ENCODE assay signal across 8 cellular contexts in genomic region chr12:64609543-64610091, GRCh38. TPM values are rescaled to one million over a fixed set of nuclear protein-coding genes. Genes with fewer than 3 reads are reported as not detected.
A peak's percentile ranks its signal among the peaks of the same experiment; 100 is the strongest.
DNase-seq lines count a peak whose midpoint lies in the region; ATAC-seq and TF ChIP-seq lines count a peak whose summit lies in the region.

No MANE protein-coding gene starts in this region.

- H3K27me3 Mint-ChIP-seq in activated naive CD4-positive, alpha-beta T cell treated with anti-CD3 and anti-CD28 coated beads, Interleukin-2, amount 50 U/mL, for 24 hours = no peaks in the 10 kb centered on the region
- H3K27me3 Mint-ChIP-seq in naive B cell = no peaks in the 10 kb centered on the region

- no peak for TF ChIP-seq CTCF in Peyer's patch (IDR thresholded peaks at IDR 0.05)
- TF ChIP-seq CTCF in dorsolateral prefrontal cortex (IDR thresholded peaks at IDR 0.05 in 54 of 56, conservative IDR thresholded peaks at IDR 0.05 in 2 of 56; ENCODE audit: low read depth in 1 of 56, partially characterized antibody in 56 of 56) = no peak

- no peaks in the 10 kb centered on the region for H3K36me3 Mint-ChIP-seq in activated naive CD4-positive, alpha-beta T cell treated with anti-CD3 and anti-CD28 coated beads, Interleukin-2, amount 50 U/mL, for 24 hours
- no peaks in the 10 kb centered on the region for H3K36me3 Mint-ChIP-seq in naive B cell

- no peak for DNase-seq in activated naive CD4-positive, alpha-beta T cell treated with anti-CD3 and anti-CD28 coated beads, Interleukin-2, amount 50 U/mL, for 16 hours
- DNase-seq in Peyer's patch (peak in 1 of 3 donors; percentile 51), dorsolateral prefrontal cortex (no peak), naive B cell (peak; percentile 20), NCI-H2107 treated with DMSO at 0.1 percent for 48 hours (lab: John Stamatoyannopoulos, UW; ENCODE audit: unreplicated experiment) (no peak), SKM-1 (lab: John Stamatoyannopoulos, UW; ENCODE audit: unreplicated experiment) (no peak)

- intact Hi-C loops in dorsolateral prefrontal cortex (cut with DNase I) = loop anchor here (5.0 to 10.0 kb wide), 3 partner anchors 55 to 85 kb away; no protein-coding TSS in a partner anchor

- peak overlapping the region; percentile 94 for H3K27ac Mint-ChIP-seq in activated naive CD4-positive, alpha-beta T cell treated with anti-CD3 and anti-CD28 coated beads, Interleukin-2, amount 50 U/mL, for 24 hours
- H3K27ac Mint-ChIP-seq in naive B cell = peak overlapping the region; percentile 8 to 97 (median 96)

- H3K4me1 ChIP-seq in Peyer's patch = peaks cover 0 to 18% (median 5%) of the 10 kb centered on the region in 4 donors

- ATAC-seq in naive B cell (ENCODE audit: low read depth in 2 of 2) = peak in 1 of 2 donors; percentile 3
- no peak for ATAC-seq in HG03432 (IDR thresholded peaks at IDR 0.05; ENCODE audit: unreplicated experiment)

- no peaks in the 10 kb centered on the region for H3K9me3 Mint-ChIP-seq in activated naive CD4-positive, alpha-beta T cell treated with anti-CD3 and anti-CD28 coated beads, Interleukin-2, amount 50 U/mL, for 24 hours
- no peaks in the 10 kb centered on the region for H3K9me3 Mint-ChIP-seq in naive B cell

- H3K4me3 ChIP-seq in Peyer's patch = peak overlapping the region; percentile 65 to 94 (median 76)
- H3K4me3 ChIP-seq in dorsolateral prefrontal cortex = peak overlapping the region; percentile 37 to 91 (median 77)

- no peaks in the 10 kb centered on the region for H3K36me3 ChIP-seq in Peyer's patch

- H3K4me3 Mint-ChIP-seq in activated naive CD4-positive, alpha-beta T cell treated with anti-CD3 and anti-CD28 coated beads, Interleukin-2, amount 50 U/mL, for 24 hours = peak overlapping the region; percentile 90
- H3K4me3 Mint-ChIP-seq in naive B cell = peak overlapping the region; percentile 80 to 95 (median 91)

- H3K27ac ChIP-seq in Peyer's patch = peak overlapping the region; percentile 83 to 98 (median 97)
- peak overlapping the region in 55 of 59 donors; percentile 8 to 89 (median 78) for H3K27ac ChIP-seq in dorsolateral prefrontal cortex

- H3K9me3 ChIP-seq in Peyer's patch = no peaks in the 10 kb centered on the region

- H3K27me3 ChIP-seq in Peyer's patch (no peaks in the 10 kb centered on the region), dorsolateral prefrontal cortex (no peaks in the 10 kb centered on the region)

- no peak for TF ChIP-seq POLR2A in Peyer's patch (IDR thresholded peaks at IDR 0.05)

- H3K4me1 Mint-ChIP-seq in activated naive CD4-positive, alpha-beta T cell treated with anti-CD3 and anti-CD28 coated beads, Interleukin-2, amount 50 U/mL, for 24 hours = peaks cover 41% of the 10 kb centered on the region
- peaks cover 15 to 42% (median 40%) of the 10 kb centered on the region in 3 donors for H3K4me1 Mint-ChIP-seq in naive B cell

RNA-seq across cellular contexts. Expression of gene RASSF3, which starts 0.7 kb away (rescaled TPM):
- total RNA-seq in Peyer's patch (10 to 100 TPM; 14.3 to 60.2 (median 27.2) TPM), dorsolateral prefrontal cortex (10 to 100 TPM in 97 of 120 experiments, 1 to 10 TPM in 23; 6.5 to 38.3 (median 12.8) TPM)
- polyA plus RNA-seq in naive B cell (ENCODE audit: low read depth in 6 of 6) = 1 to 10 TPM; 3.2 to 7.8 (median 4.5) TPM
